Comparison of ENCODE assay signal across 16 cellular contexts in the genomic region with DNA sequence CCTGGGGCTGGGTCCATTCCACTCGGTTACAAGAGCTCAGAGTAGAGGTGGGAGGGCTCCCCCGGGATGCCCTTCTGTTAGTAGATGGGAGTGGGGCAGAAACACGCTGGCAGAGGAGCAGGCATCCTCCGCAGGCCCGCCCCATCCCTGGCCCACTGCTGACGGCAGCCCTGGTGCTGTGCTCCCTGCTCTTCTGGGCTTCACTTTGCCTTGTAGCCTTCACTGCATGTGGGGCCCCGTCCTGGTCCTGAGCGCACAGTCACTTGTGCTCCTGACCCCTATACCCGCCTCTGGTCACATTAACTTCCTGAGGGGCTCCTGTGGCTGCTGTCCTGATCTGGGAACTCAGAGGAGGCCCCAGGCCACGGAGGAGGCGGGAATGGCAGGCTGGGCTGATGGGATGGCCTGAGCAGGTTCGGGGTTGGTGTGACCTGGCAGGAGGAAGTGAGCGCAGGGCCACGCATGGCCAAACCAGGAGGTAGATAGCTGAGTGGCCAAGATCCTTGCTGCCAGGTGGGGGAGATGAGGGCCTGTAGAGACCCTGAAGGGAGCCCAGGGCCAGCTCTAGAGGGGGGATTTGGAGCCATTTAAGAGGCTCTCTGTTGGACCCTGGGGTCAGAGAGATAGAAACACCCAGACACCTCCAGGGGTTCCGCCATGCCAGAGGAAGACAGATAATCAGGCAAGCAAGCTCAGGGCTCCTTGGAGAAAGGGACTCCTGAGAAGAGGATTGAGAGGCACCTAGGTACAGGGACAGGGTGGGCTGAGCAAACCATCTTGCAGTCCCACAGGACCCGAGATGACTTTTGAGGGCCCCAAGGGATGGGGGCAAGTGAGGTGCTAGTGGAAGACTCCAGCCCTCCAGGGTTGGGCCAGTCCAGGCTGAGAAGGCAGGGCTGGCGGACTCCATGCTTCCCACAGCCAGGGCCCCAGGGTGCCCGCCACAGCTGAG.
DNase-seq lines count a peak whose midpoint lies in the region; ATAC-seq and TF ChIP-seq lines count a peak whose summit lies in the region.
"Had no signal": no experiment of that assay in that cellular context is flagged by ENCODE, and none has a peak within 500 bp of the region (broad histone marks: within the 10 kb centered on the region; RNA-seq: fewer than 3 reads in every experiment).

No MANE protein-coding gene starts in this region.

- H3K56ac ChIP-seq in mesendoderm (ENCODE audit: low read length), result no peak overlapping the region

- no peak overlapping the region for H3K27ac ChIP-seq in mesendoderm (ENCODE audit: low read depth, low read length)
- no peak overlapping the region for H3K27ac ChIP-seq in spleen
- H3K27ac ChIP-seq: BLaER1 had no signal

- H4K5ac ChIP-seq in mesendoderm (ENCODE audit: low read length), result no peak overlapping the region

- no peaks in the 10 kb centered on the region for H3K9me3 Mint-ChIP-seq in chondrocyte (ENCODE audit: low read depth)

- H3K27ac Mint-ChIP-seq in chondrocyte (ENCODE audit: unreplicated experiment), result no peak overlapping the region
- H3K27ac Mint-ChIP-seq: CD14-positive monocyte; CD4-positive, alpha-beta memory T cell had no signal

- no peak for ATAC-seq in HG03108 (IDR thresholded peaks at IDR 0.05; ENCODE audit: unreplicated experiment)

- H3K27me3 ChIP-seq in mesendoderm (ENCODE audit: insufficient read depth, low read length, poor library complexity), result no peaks in the 10 kb centered on the region
- H3K27me3 ChIP-seq in spleen (replicated peaks in 1 of 7), result peaks cover 0 to 8% (median 0%) of the 10 kb centered on the region in 7 donors
- H3K27me3 ChIP-seq: BLaER1 had no signal

- intact Hi-C loops in spleen (cut with DNase I; ENCODE audit: low total_unique reads), result no loop called here

- H3K9me3 ChIP-seq in spleen, result peaks cover 0 to 4% (median under 1%) of the 10 kb centered on the region in 8 donors

- no peak overlapping the region for H3K4me3 Mint-ChIP-seq in chondrocyte (ENCODE audit: unreplicated experiment)
- H3K4me3 Mint-ChIP-seq: CD14-positive monocyte; CD4-positive, alpha-beta memory T cell had no signal

- H3K4ac ChIP-seq in mesendoderm (ENCODE audit: low read depth, low read length), result no peak overlapping the region

- no peaks in the 10 kb centered on the region for H3K36me3 Mint-ChIP-seq in chondrocyte (ENCODE audit: low read depth)
- H3K36me3 Mint-ChIP-seq: CD14-positive monocyte; CD4-positive, alpha-beta memory T cell had no signal

- H3K23ac ChIP-seq in mesendoderm (ENCODE audit: low read length), result no peak overlapping the region

- H2BK120ac ChIP-seq in mesendoderm (ENCODE audit: low read depth, low read length), result no peak overlapping the region

- H4K8ac ChIP-seq in mesendoderm (ENCODE audit: low read depth, low read length), result no peak overlapping the region

- no peak overlapping the region for H3K18ac ChIP-seq in mesendoderm (ENCODE audit: low read length)

- no peak overlapping the region for H2AK5ac ChIP-seq in mesendoderm (ENCODE audit: low read length)

- no peak overlapping the region for H3K4me3 ChIP-seq in mesendoderm (ENCODE audit: low read length)
- no peak overlapping the region for H3K4me3 ChIP-seq in spleen
- H3K4me3 ChIP-seq: BLaER1 had no signal

- no peak overlapping the region for H3K4me2 ChIP-seq in mesendoderm (ENCODE audit: low read length)
- H3K4me2 ChIP-seq: BLaER1 had no signal

- no peaks in the 10 kb centered on the region for H3K79me1 ChIP-seq in mesendoderm (ENCODE audit: low read length)

- no CpG with 5 or more reads among the region's 18 CpGs for WGBS in mesendoderm (ENCODE audit: extremely low coverage, insufficient coverage, low lambda C conversion rate)
- 70 to 80% (median 78%) methylated on average over 14 to 18 of the region's 18 CpGs for WGBS in spleen, 5 donors

- H3K27me3 Mint-ChIP-seq in chondrocyte (ENCODE audit: low read depth), result peaks cover 54% of the 10 kb centered on the region
- H3K27me3 Mint-ChIP-seq: CD4-positive, alpha-beta memory T cell had no signal

- H3K4me1 Mint-ChIP-seq in chondrocyte (ENCODE audit: low read depth), result no peaks in the 10 kb centered on the region
- H3K4me1 Mint-ChIP-seq: CD14-positive monocyte; CD4-positive, alpha-beta memory T cell had no signal

- no peak for TF ChIP-seq CTCF in chondrocyte (IDR thresholded peaks at IDR 0.05)
- no peak for TF ChIP-seq CTCF in spleen (IDR thresholded peaks at IDR 0.05 in 8 of 11, conservative IDR thresholded peaks at IDR 0.05 in 3 of 11)

- H3K9ac ChIP-seq in mesendoderm (ENCODE audit: low read length), result no peak overlapping the region
- H3K9ac ChIP-seq: BLaER1 had no signal

- H3K4me1 ChIP-seq in mesendoderm (ENCODE audit: control insufficient read depth, low read depth, low read length), result no peaks in the 10 kb centered on the region
- no peaks in the 10 kb centered on the region for H3K4me1 ChIP-seq in spleen
- H3K4me1 ChIP-seq: BLaER1 had no signal

- H3K79me2 ChIP-seq in mesendoderm (ENCODE audit: control insufficient read depth, insufficient read depth, low read length), result no peaks in the 10 kb centered on the region

- no peak overlapping the region for H2BK15ac ChIP-seq in mesendoderm (replicated peaks; ENCODE audit: low read depth)

- TF ChIP-seq POLR2A in spleen (IDR thresholded peaks at IDR 0.05), result no peak

- DNase-seq in ELF-1 (ENCODE audit: low read depth, low spot score) (peak; percentile 62), chondrocyte (ENCODE audit: low spot score) (peak; percentile 83), mesendoderm (peak; percentile 13), spleen (peak; percentile 60), NCI-H2107 treated with DMSO at 0.1 percent for 48 hours (lab: John Stamatoyannopoulos, UW; ENCODE audit: unreplicated experiment) (no peak), NCI-H69 (lab: John Stamatoyannopoulos, UW) (no peak)
- DNase-seq: 8988T; CD4-positive, alpha-beta memory T cell; DMS153; DMS79; GF-D8; HCEC 1CT; IMR-90 had no signal

- no peak overlapping the region for H2BK5ac ChIP-seq in mesendoderm (ENCODE audit: low read length)

- H3K36me3 ChIP-seq in mesendoderm (ENCODE audit: control insufficient read depth, insufficient read depth, low read length) (no peaks in the 10 kb centered on the region), spleen (no peaks in the 10 kb centered on the region)
- H3K36me3 ChIP-seq: BLaER1 had no signal

Comparison
In these comparisons a context has a peak if more than half of its experiments do, and no peak if none do; other contexts are left out.
1. DNase-seq: peak in ELF-1 (single experiment), chondrocyte (single experiment), mesendoderm (single experiment) and spleen (single experiment); none in NCI-H2107 treated with DMSO at 0.1 percent for 48 hours (single experiment) and NCI-H69 (single experiment).